ENCODE assay signal across 8 cellular contexts in genomic region chr17:13601317-13601775, GRCh38. TPM values are rescaled to one million over a fixed set of nuclear protein-coding genes. Genes with fewer than 3 reads are reported as not detected.
DNase-seq lines count a peak whose midpoint lies in the region; ATAC-seq and TF ChIP-seq lines count a peak whose summit lies in the region.

No MANE protein-coding gene starts in this region.

- H3K27ac Mint-ChIP-seq in activated B cell treated with CpG ODN at 0.5 μM for 24 hours, result no peak overlapping the region
- H3K27ac Mint-ChIP-seq in progenitor cell of endocrine pancreas, result peak overlapping the region; percentile 21

- ATAC-seq in activated B cell treated with CpG ODN at 0.5 μM for 24 hours (ENCODE audit: low read depth) (no peak), heart left ventricle (peak in 3 of 4 donors; percentile 53 to 63 (median 57))

- intact Hi-C loops in activated B cell treated with CpG ODN at 0.5 μM for 24 hours (cut with micrococcal nuclease) (no loop called here), heart left ventricle (cut with DNase I) (no loop called here)

- WGBS in heart left ventricle, 4 donors, result 0 to 1% (median 1%) methylated on average over 2 to 48 of the region's 48 CpGs

- no peaks in the 10 kb centered on the region for H3K9me3 Mint-ChIP-seq in activated B cell treated with CpG ODN at 0.5 μM for 24 hours
- H3K9me3 Mint-ChIP-seq in progenitor cell of endocrine pancreas (ENCODE audit: low read depth), result no peaks in the 10 kb centered on the region

- H3K36me3 Mint-ChIP-seq in activated B cell treated with CpG ODN at 0.5 μM for 24 hours (ENCODE audit: low read depth) (no peaks in the 10 kb centered on the region), progenitor cell of endocrine pancreas (ENCODE audit: insufficient read depth) (peaks cover 1% of the 10 kb centered on the region)

- peaks cover 55% of the 10 kb centered on the region for H3K27me3 Mint-ChIP-seq in activated B cell treated with CpG ODN at 0.5 μM for 24 hours
- peaks cover 18% of the 10 kb centered on the region for H3K27me3 Mint-ChIP-seq in progenitor cell of endocrine pancreas

- peak overlapping the region in 4 of 12 donors; percentile 9 to 68 (median 41) for H3K27ac ChIP-seq in heart left ventricle

- no peak for TF ChIP-seq CTCF in activated B cell treated with CpG ODN at 0.5 μM for 24 hours (IDR thresholded peaks at IDR 0.05)
- TF ChIP-seq CTCF in heart left ventricle (IDR thresholded peaks at IDR 0.05), result no peak
- TF ChIP-seq CTCF in progenitor cell of endocrine pancreas (IDR thresholded peaks at IDR 0.05; ENCODE audit: unreplicated experiment), result no peak

- peaks cover 0 to 20% (median 0%) of the 10 kb centered on the region in 12 donors for H3K4me1 ChIP-seq in heart left ventricle

- H3K4me3 ChIP-seq in heart left ventricle, result peak overlapping the region; percentile 30 to 62 (median 50)

- H3K9me3 ChIP-seq in heart left ventricle, result no peaks in the 10 kb centered on the region

- H3K4me1 Mint-ChIP-seq in activated B cell treated with CpG ODN at 0.5 μM for 24 hours (peaks cover 9% of the 10 kb centered on the region), progenitor cell of endocrine pancreas (ENCODE audit: low read depth) (peaks cover 34% of the 10 kb centered on the region)

- no peak for TF ChIP-seq POLR2A in heart left ventricle (IDR thresholded peaks at IDR 0.05)

- DNase-seq in GM03348 (ENCODE audit: low spot score), result peak; percentile 47
- no peak for DNase-seq in activated B cell treated with CpG ODN at 0.5 μM for 24 hours
- peak in 4 of 5 donors; percentile 19 to 59 (median 28) for DNase-seq in heart left ventricle
- no peak for DNase-seq in progenitor cell of endocrine pancreas (ENCODE audit: low spot score, unreplicated experiment)
- DNase-seq in NOMO-1 (lab: John Stamatoyannopoulos, UW; ENCODE audit: unreplicated experiment in 2 of 2), result no peak
- no peak for DNase-seq in AML-193 (lab: John Stamatoyannopoulos, UW)
- DNase-seq in GDM1 (lab: John Stamatoyannopoulos, UW), result no peak
- no peak for DNase-seq in OCI-M1 (lab: John Stamatoyannopoulos, UW)

- peaks cover 11 to 60% (median 20%) of the 10 kb centered on the region in 9 donors for H3K27me3 ChIP-seq in heart left ventricle

- CTCF ChIA-PET in activated B cell treated with CpG ODN at 0.5 μM for 24 hours (lab: Charles Lee), result no interaction called here

- no peaks in the 10 kb centered on the region for H3K36me3 ChIP-seq in heart left ventricle

- H3K4me3 Mint-ChIP-seq in activated B cell treated with CpG ODN at 0.5 μM for 24 hours (peak overlapping the region; percentile 32), progenitor cell of endocrine pancreas (ENCODE audit: low read depth) (peak overlapping the region; percentile 72)

- POLR2A ChIA-PET in activated B cell treated with CpG ODN at 0.5 μM for 24 hours (lab: Charles Lee), result no interaction called here

RNA-seq across cellular contexts. Expression of gene HS3ST3A1, which starts 0.4 kb away (rescaled TPM):
- total RNA-seq in activated B cell treated with CpG ODN at 0.5 μM for 24 hours, result not detected in 2 replicates
- total RNA-seq in heart left ventricle, result 1 to 10 TPM in 6 of 9 donors, under 1 TPM in 3; 0.12 to 5.7 (median 2.7) TPM
- 1 to 10 TPM in 1 of 2 donors, under 1 TPM in 1; 0.08 to 1.8 TPM for polyA plus RNA-seq in heart left ventricle
- 6.9 and 8.8 TPM in 2 replicates for total RNA-seq in progenitor cell of endocrine pancreas

Comparison
In these comparisons a context has a peak if more than half of its experiments do, and no peak if none do; other contexts are left out.
1. DNase-seq: peak in GM03348 (single experiment) and heart left ventricle (4 of 5); none in activated B cell treated with CpG ODN at 0.5 μM for 24 hours (single experiment), progenitor cell of endocrine pancreas (single experiment), NOMO-1 (0 of 2), AML-193 (0 of 2), GDM1 (single experiment) and OCI-M1 (single experiment).